20 cellular contexts compared by ENCODE assay signal in the genomic region with DNA sequence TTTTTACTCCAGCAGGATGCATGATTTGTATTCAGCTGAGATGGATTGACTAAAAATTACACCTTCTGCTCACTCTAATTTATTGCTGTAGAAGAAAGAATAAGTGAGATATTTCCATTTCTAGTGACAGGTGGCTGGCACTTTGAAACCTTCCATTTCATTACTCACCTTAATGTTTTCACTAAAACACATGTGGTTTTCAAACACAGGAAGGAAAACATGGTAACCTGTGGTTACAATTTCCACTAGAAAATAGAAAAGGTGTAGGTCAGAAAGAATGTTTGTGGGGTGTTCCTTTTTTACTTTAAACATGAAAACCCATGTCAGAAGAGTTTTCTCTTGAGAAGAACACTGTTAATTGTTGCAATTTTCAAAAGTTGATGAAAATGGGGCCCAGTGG. TPM values are rescaled to one million over a fixed set of nuclear protein-coding genes. Genes with fewer than 3 reads are reported as not detected.
DNase-seq lines count a peak whose midpoint lies in the region; ATAC-seq, FAIRE-seq and TF ChIP-seq lines count a peak whose summit lies in the region.
"Had no signal": no experiment of that assay in that cellular context is flagged by ENCODE, and none has a peak within 500 bp of the region (broad histone marks: within the 10 kb centered on the region; RNA-seq: fewer than 3 reads in every experiment).

No MANE protein-coding gene starts in this region.

- no peak overlapping the region for H4K8ac ChIP-seq in mesenchymal stem cell (ENCODE audit: low read length)

- H3K4me3 ChIP-seq in BLaER1, result no peak overlapping the region
- H3K4me3 ChIP-seq in CD8-positive, alpha-beta T cell (ENCODE audit: low read depth, low read length), result peak overlapping the region; percentile 14
- H3K4me3 ChIP-seq in mesenchymal stem cell (ENCODE audit: insufficient read depth in 1 of 2, low read depth in 1 of 2, low read length in 2 of 2), result no peak overlapping the region
- no peak overlapping the region for H3K4me3 ChIP-seq in esophagus squamous epithelium
- H3K4me3 ChIP-seq: esophagus muscularis mucosa, left lung, ovary, right lobe of liver, stomach had no signal

- H3K23ac ChIP-seq in mesenchymal stem cell (ENCODE audit: low read length in 2 of 2), result no peak overlapping the region

- H3K36me3 Mint-ChIP-seq in CD8-positive, alpha-beta T cell, result peaks cover 55% of the 10 kb centered on the region
- peaks cover 65% of the 10 kb centered on the region for H3K36me3 Mint-ChIP-seq in activated CD8-positive, alpha-beta T cell treated with anti-CD3 and anti-CD28 coated beads for 36 hours (ENCODE audit: low read depth)

- no peak overlapping the region for H3K4ac ChIP-seq in mesenchymal stem cell (ENCODE audit: low read depth in 1 of 2, low read length in 2 of 2)

- H3K4me2 ChIP-seq in BLaER1, result peak overlapping the region; percentile 31; the same call in 1 of the 2 replicates
- H3K4me2 ChIP-seq in mesenchymal stem cell (ENCODE audit: low read length, poor library complexity, severe bottlenecking), result no peak overlapping the region

- no peaks in the 10 kb centered on the region for H3K9me3 Mint-ChIP-seq in CD8-positive, alpha-beta T cell
- no peaks in the 10 kb centered on the region for H3K9me3 Mint-ChIP-seq in activated CD8-positive, alpha-beta T cell treated with anti-CD3 and anti-CD28 coated beads for 36 hours

- peak overlapping the region; percentile 94 for H3K27ac Mint-ChIP-seq in CD8-positive, alpha-beta T cell
- H3K27ac Mint-ChIP-seq in activated CD8-positive, alpha-beta T cell treated with anti-CD3 and anti-CD28 coated beads for 36 hours, result peak overlapping the region; percentile 97

- no peak overlapping the region for H2AK5ac ChIP-seq in mesenchymal stem cell (ENCODE audit: low read length, severe bottlenecking)

- H3K27me3 Mint-ChIP-seq in CD8-positive, alpha-beta T cell (ENCODE audit: low read depth), result no peaks in the 10 kb centered on the region
- no peaks in the 10 kb centered on the region for H3K27me3 Mint-ChIP-seq in activated CD8-positive, alpha-beta T cell treated with anti-CD3 and anti-CD28 coated beads for 36 hours

- POLR2A ChIA-PET in CD8-positive, alpha-beta T cell (lab: Charles Lee), result interaction anchor here (0.8 to 4.7 kb wide), 11 partner anchors 8 to 119 kb away, joined by 3 to 43 read pairs (median 4); no protein-coding TSS in a partner anchor
- POLR2A ChIA-PET in activated CD8-positive, alpha-beta T cell treated with anti-CD3 and anti-CD28 coated beads for 36 hours (lab: Charles Lee), result interaction anchor here (8.8 kb wide), 1 partner anchor 10 kb away, joined by 85 read pairs; a partner anchor contains a TSS

- no peak overlapping the region for H2AFZ ChIP-seq in mesenchymal stem cell (ENCODE audit: low read depth, low read length)

- no peaks in the 10 kb centered on the region for H4K20me1 ChIP-seq in BLaER1

- no peak overlapping the region for H2BK15ac ChIP-seq in mesenchymal stem cell (ENCODE audit: low read depth, poor library complexity, severe bottlenecking)

- H3K9ac ChIP-seq in BLaER1, result no peak overlapping the region
- H3K9ac ChIP-seq in mesenchymal stem cell (ENCODE audit: low read length), result no peak overlapping the region

- no peaks in the 10 kb centered on the region for H3K79me1 ChIP-seq in mesenchymal stem cell (replicated peaks; ENCODE audit: low read length, poor library complexity, severe bottlenecking)

- no peak overlapping the region for H3K18ac ChIP-seq in mesenchymal stem cell (ENCODE audit: low read depth in 1 of 2, low read length in 2 of 2)

- H3K4me1 Mint-ChIP-seq in CD8-positive, alpha-beta T cell (ENCODE audit: low read depth), result peaks cover 95% of the 10 kb centered on the region
- H3K4me1 Mint-ChIP-seq in activated CD8-positive, alpha-beta T cell treated with anti-CD3 and anti-CD28 coated beads for 36 hours (ENCODE audit: low read depth), result peaks cover 88% of the 10 kb centered on the region

- CTCF ChIA-PET in CD8-positive, alpha-beta T cell (lab: Charles Lee), result interaction anchor here (1.4 to 11.9 kb wide), 5 partner anchors 9 to 76 kb away, joined by 4 to 179 read pairs (median 5); a partner anchor contains a TSS
- CTCF ChIA-PET in activated CD8-positive, alpha-beta T cell treated with anti-CD3 and anti-CD28 coated beads for 36 hours (lab: Charles Lee), result interaction anchor here (1.0 to 5.1 kb wide), 9 partner anchors 8 to 506 kb away, joined by 3 to 27 read pairs (median 4); a partner anchor contains a TSS

- H3K27ac ChIP-seq in BLaER1 (no peak overlapping the region), mesenchymal stem cell (ENCODE audit: low read length, poor library complexity, severe bottlenecking) (no peak overlapping the region), esophagus squamous epithelium (no peak overlapping the region)
- peak overlapping the region; percentile 86 for H3K27ac ChIP-seq in CD8-positive, alpha-beta T cell (ENCODE audit: low read depth, low read length)
- H3K27ac ChIP-seq: esophagus muscularis mucosa, HL-60, left lung, ovary, right lobe of liver, stomach, WERI-Rb-1 had no signal

- intact Hi-C loops in CD8-positive, alpha-beta T cell (cut with DNase I, micrococcal nuclease), result loop anchor here (1.0 to 10.0 kb wide), 3 partner anchors 8 to 387 kb away; a partner anchor contains a TSS
- intact Hi-C loops in activated CD8-positive, alpha-beta T cell treated with anti-CD3 and anti-CD28 coated beads for 36 hours (cut with micrococcal nuclease), result loop anchor here (1.0 kb wide), 1 partner anchor 9 kb away; no protein-coding TSS in a partner anchor
- intact Hi-C loops in esophagus squamous epithelium (cut with DNase I), result no loop called here

- no peak for DNase-seq in CD8-positive, alpha-beta T cell
- DNase-seq in activated CD8-positive, alpha-beta T cell treated with anti-CD3 and anti-CD28 coated beads for 36 hours, result no peak
- DNase-seq in NCI-H345 treated with DMSO at 0.1 percent for 48 hours (lab: John Stamatoyannopoulos, UW; ENCODE audit: unreplicated experiment) (no peak), mesenchymal stem cell (no peak), esophagus squamous epithelium (lab: John Stamatoyannopoulos, UW) (no peak)
- DNase-seq: activated CD8-positive, alpha-beta memory T cell treated with anti-CD3 and anti-CD28 coated beads, Interleukin-2, amount 50 U/mL, for 4 hours; left lung; NCI-H1092; NCI-H2081 treated with DMSO at 0.1 percent for 48 hours; NCI-H510A treated with DMSO at 0.1 percent for 48 hours; ovary; right lobe of liver; stomach; WERI-Rb-1 had no signal

- H2BK5ac ChIP-seq in mesenchymal stem cell (ENCODE audit: low read depth, low read length, poor library complexity, severe bottlenecking), result no peak overlapping the region

- H3K4me3 Mint-ChIP-seq in CD8-positive, alpha-beta T cell, result peak overlapping the region; percentile 73
- H3K4me3 Mint-ChIP-seq in activated CD8-positive, alpha-beta T cell treated with anti-CD3 and anti-CD28 coated beads for 36 hours, result peak overlapping the region; percentile 25

- H3K36me3 ChIP-seq in BLaER1 (0 out of 2 replicates have a peak, but pooled peaks cover 20% of the 10 kb centered on the region), mesenchymal stem cell (ENCODE audit: control insufficient read depth in 1 of 2, insufficient read depth in 2 of 2, low read depth in 1 of 2, low read length in 2 of 2) (no peaks in the 10 kb centered on the region), esophagus squamous epithelium (no peaks in the 10 kb centered on the region)
- peaks cover 10% of the 10 kb centered on the region for H3K36me3 ChIP-seq in CD8-positive, alpha-beta T cell (ENCODE audit: insufficient read depth, low read length)
- H3K36me3 ChIP-seq: esophagus muscularis mucosa, left lung, ovary, right lobe of liver, stomach, WERI-Rb-1 had no signal

- H3K14ac ChIP-seq in mesenchymal stem cell (ENCODE audit: low read length in 2 of 2), result no peak overlapping the region

- ATAC-seq in CD8-positive, alpha-beta T cell, result peak; percentile 55
- ATAC-seq in activated CD8-positive, alpha-beta T cell treated with anti-CD3 and anti-CD28 coated beads for 36 hours, result peak; percentile 56
- ATAC-seq in GM19452 (IDR thresholded peaks at IDR 0.05; ENCODE audit: unreplicated experiment), result no peak
- ATAC-seq: left lung, right lobe of liver, Right ventricle myocardium inferior had no signal

- H3K9me3 ChIP-seq in BLaER1 (no peaks in the 10 kb centered on the region), mesenchymal stem cell (ENCODE audit: control insufficient read depth, low read length) (no peaks in the 10 kb centered on the region), esophagus squamous epithelium (no peaks in the 10 kb centered on the region)
- H3K9me3 ChIP-seq in CD8-positive, alpha-beta T cell (ENCODE audit: low read length), result no peaks in the 10 kb centered on the region
- H3K9me3 ChIP-seq: esophagus muscularis mucosa, left lung, ovary, right lobe of liver, stomach had no signal

- H2BK12ac ChIP-seq in mesenchymal stem cell (ENCODE audit: low read length in 2 of 2), result no peak overlapping the region

- H3K27me3 ChIP-seq in BLaER1 (no peaks in the 10 kb centered on the region), mesenchymal stem cell (ENCODE audit: control insufficient read depth in 1 of 2, insufficient read depth in 1 of 2, low read length in 2 of 2) (peaks cover 0 to 36% of the 10 kb centered on the region in 2 experiments), esophagus squamous epithelium (no peaks in the 10 kb centered on the region)
- H3K27me3 ChIP-seq in CD8-positive, alpha-beta T cell (ENCODE audit: insufficient read depth, low read length), result no peaks in the 10 kb centered on the region
- H3K27me3 ChIP-seq: left lung, ovary, right lobe of liver, stomach had no signal

- peaks cover 7% of the 10 kb centered on the region for H3K4me1 ChIP-seq in BLaER1
- H3K4me1 ChIP-seq in CD8-positive, alpha-beta T cell (ENCODE audit: insufficient read depth, low read length), result peaks cover 95% of the 10 kb centered on the region
- H3K4me1 ChIP-seq in mesenchymal stem cell (ENCODE audit: control insufficient read depth, insufficient read depth, low read depth, low read length), result no peaks in the 10 kb centered on the region
- H3K4me1 ChIP-seq in esophagus squamous epithelium, result no peaks in the 10 kb centered on the region
- H3K4me1 ChIP-seq: esophagus muscularis mucosa, left lung, right lobe of liver had no signal

- FAIRE-seq in islet of Langerhans (lab: Jason Lieb, UNC), result peak; percentile 86

- H4K91ac ChIP-seq in mesenchymal stem cell (ENCODE audit: low read length), result no peak overlapping the region

- no peak overlapping the region for H2BK120ac ChIP-seq in mesenchymal stem cell (ENCODE audit: low read depth, low read length)

- no peak for TF ChIP-seq POLR2A in esophagus squamous epithelium (IDR thresholded peaks at IDR 0.05)

- no peak for TF ChIP-seq CTCF in CD8-positive, alpha-beta T cell (IDR thresholded peaks at IDR 0.05)
- no peak for TF ChIP-seq CTCF in activated CD8-positive, alpha-beta T cell treated with anti-CD3 and anti-CD28 coated beads for 36 hours (IDR thresholded peaks at IDR 0.05)
- no peak for TF ChIP-seq CTCF in esophagus squamous epithelium (IDR thresholded peaks at IDR 0.05)

RNA-seq across cellular contexts. Expression of a gene that starts 12.0 kb away (rescaled TPM):
- 10 to 100 TPM; 26.3 to 26.6 TPM for total RNA-seq in CD8-positive, alpha-beta T cell
- 10 to 100 TPM; 46.3 to 47.1 TPM for total RNA-seq in activated CD8-positive, alpha-beta T cell treated with anti-CD3 and anti-CD28 coated beads for 36 hours
- 0.21 TPM for polyA plus RNA-seq in mesenchymal stem cell (2013, experiment 1 of 2)
- 0.21 TPM for polyA plus RNA-seq in mesenchymal stem cell (2013, experiment 2 of 2)
- total RNA-seq in esophagus squamous epithelium, result 1 to 10 TPM in 2 of 4 donors, under 1 TPM in 2; 0.76 to 2.7 (median 1.4) TPM

Comparison
In these comparisons a context has a peak if more than half of its experiments do, and no peak if none do; other contexts are left out.
1. RNA of a gene that starts 12.0 kb away (total RNA-seq): 46.3 to 47.1 TPM in activated CD8-positive, alpha-beta T cell treated with anti-CD3 and anti-CD28 coated beads for 36 hours and 26.3 to 26.6 TPM in CD8-positive, alpha-beta T cell; 0.76 to 2.7 TPM in esophagus squamous epithelium; every median in the first group is over 4 times any median in the second.